Comparison of ENCODE assay signal across 8 cellular contexts in the genomic region with DNA sequence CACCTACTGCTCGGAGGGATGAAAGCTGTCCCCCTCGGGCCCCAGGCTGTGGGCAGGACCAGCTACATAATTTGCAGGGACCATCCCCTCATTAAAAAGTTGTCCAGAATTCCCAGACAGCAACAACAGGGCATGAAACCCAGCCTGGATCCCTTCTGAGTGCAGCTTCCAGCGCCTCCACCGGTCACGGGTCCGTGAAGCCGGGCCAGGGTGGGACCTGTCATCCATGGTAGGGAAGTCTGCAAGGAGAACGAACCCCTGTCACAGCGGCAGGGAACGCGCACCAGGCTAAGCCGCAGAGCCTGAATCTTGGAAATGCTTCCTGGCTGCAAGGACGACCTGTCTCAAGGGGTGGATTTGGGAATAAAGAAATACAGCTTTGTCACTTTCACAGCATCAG.
"Had no signal": no experiment of that assay in that cellular context is flagged by ENCODE, and none has a peak within 500 bp of the region (broad histone marks: within the 10 kb centered on the region; RNA-seq: fewer than 3 reads in every experiment).

No MANE protein-coding gene starts in this region.

- H3K9me3 ChIP-seq: HAP-1 had no signal

- H2AFZ ChIP-seq: GM23248, GM23338 had no signal

- H3K9ac ChIP-seq: GM23248 had no signal

- DNase-seq: GM23248, GOT3, H7, H9, HCEC 1CT, HFFc6 had no signal

- H3K4me2 ChIP-seq: GM23338 had no signal

- H3K27ac ChIP-seq: GM23248 had no signal

- H3K9me3 Mint-ChIP-seq: GM23338, HFFc6 had no signal

- H3K4me1 ChIP-seq: HAP-1 had no signal

- H3K4me3 Mint-ChIP-seq: GM23338, H9, HFFc6 had no signal

- H3K36me3 ChIP-seq: HAP-1 had no signal

- H3K27ac Mint-ChIP-seq: GM23338, H9, HFFc6 had no signal

- H3K4me3 ChIP-seq: GM23248, GM23338, HAP-1 had no signal
